17 cellular contexts compared by ENCODE assay signal in the genomic region with DNA sequence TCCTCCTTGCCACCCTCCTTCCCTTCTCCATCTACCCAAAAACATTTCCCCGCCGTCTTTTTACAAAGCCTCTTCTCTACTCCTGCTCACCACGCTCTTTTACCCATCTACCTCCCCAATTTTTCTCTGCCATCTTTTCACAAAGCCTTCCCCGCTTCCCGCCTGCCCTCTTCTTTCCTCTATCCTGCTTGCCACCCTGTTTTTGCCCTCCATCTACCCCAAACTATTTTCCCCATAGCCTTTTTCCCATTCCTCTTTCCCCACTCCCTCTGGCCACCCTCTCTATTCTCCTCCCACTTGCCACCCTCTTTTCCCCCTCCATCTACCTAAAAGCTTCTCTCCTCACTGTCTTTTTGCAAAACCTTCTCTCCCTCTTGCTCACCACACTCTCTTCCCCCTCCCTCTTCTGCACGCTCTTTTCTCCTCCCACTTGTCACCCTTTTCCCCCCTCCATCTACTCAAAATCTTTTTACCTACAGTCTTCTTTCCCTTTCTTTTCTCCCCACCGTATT. TPM values are rescaled to one million over a fixed set of nuclear protein-coding genes. Genes with fewer than 3 reads are reported as not detected.
DNase-seq lines count a peak whose midpoint lies in the region; ATAC-seq and TF ChIP-seq lines count a peak whose summit lies in the region.
"Had no signal": no experiment of that assay in that cellular context is flagged by ENCODE, and none has a peak within 500 bp of the region (broad histone marks: within the 10 kb centered on the region; RNA-seq: fewer than 3 reads in every experiment).

No MANE protein-coding gene starts in this region.

- TF ChIP-seq POLR2A in GM18505 (IDR thresholded peaks at IDR 0.05; ENCODE audit: borderline replicate concordance, extremely low read depth, insufficient read depth, insufficient read length), result no peak

- peaks cover 10% of the 10 kb centered on the region for H3K36me3 Mint-ChIP-seq in endodermal cell (ENCODE audit: low read depth)

- H3K9ac ChIP-seq in SK-N-SH (peak overlapping the region; percentile 92), endodermal cell (ENCODE audit: extremely low read depth, low read length, poor library complexity, severe bottlenecking) (peak overlapping the region; percentile 71)
- H3K9ac ChIP-seq: KMS-11 had no signal

- peaks cover 16% of the 10 kb centered on the region for H3K27me3 Mint-ChIP-seq in endodermal cell (ENCODE audit: insufficient read depth)

- H3K9me3 Mint-ChIP-seq in endodermal cell, result no peaks in the 10 kb centered on the region
- H3K9me3 Mint-ChIP-seq: HFFc6 had no signal

- no peak for TF ChIP-seq CTCF in SK-N-SH (IDR thresholded peaks at IDR 0.05)
- no peak for TF ChIP-seq CTCF in endodermal cell (conservative IDR thresholded peaks at IDR 0.05)
- TF ChIP-seq CTCF in psoas muscle (IDR thresholded peaks at IDR 0.05), result no peak

- H3K4me1 Mint-ChIP-seq in endodermal cell, result peaks cover 12% of the 10 kb centered on the region

- ATAC-seq in SK-N-SH treated with all-trans-retinoic acid at 6 μM for 48 hours (no peak), psoas muscle (no peak), GM18505 (IDR thresholded peaks at IDR 0.05; ENCODE audit: unreplicated experiment) (no peak), HG03457 (IDR thresholded peaks at IDR 0.05; ENCODE audit: unreplicated experiment) (no peak)

- H3K27ac ChIP-seq in SK-N-SH (ENCODE audit: low read depth in 2 of 2, low read length in 1 of 2), result peak overlapping the region; percentile 79 to 86; a peak in 3 of 4 replicates
- no peak overlapping the region for H3K27ac ChIP-seq in endodermal cell (ENCODE audit: low read depth, low read length)
- no peak overlapping the region for H3K27ac ChIP-seq in psoas muscle
- H3K27ac ChIP-seq: HL-60, KMS-11, SJSA1 had no signal

- H3K79me2 ChIP-seq in SK-N-SH (ENCODE audit: insufficient read depth), result peaks cover 22% of the 10 kb centered on the region

- H3K4me3 Mint-ChIP-seq in endodermal cell, result no peak overlapping the region
- H3K4me3 Mint-ChIP-seq: HFFc6 had no signal

- H3K27me3 ChIP-seq in SK-N-SH (ENCODE audit: insufficient read depth) (no peaks in the 10 kb centered on the region), endodermal cell (ENCODE audit: control insufficient read depth, insufficient read depth, low read length, poor library complexity, severe bottlenecking) (no peaks in the 10 kb centered on the region), psoas muscle (ENCODE audit: insufficient read depth in 3 of 3, low read length in 2 of 3) (no peaks in the 10 kb centered on the region)
- H3K27me3 ChIP-seq: SJSA1 had no signal

- peaks cover 6% of the 10 kb centered on the region in 2 experiments for H3K36me3 ChIP-seq in SK-N-SH (replicated peaks in 1 of 2; ENCODE audit: control insufficient read depth in 1 of 2, insufficient read depth in 2 of 2, low read length in 1 of 2)
- H3K36me3 ChIP-seq in endodermal cell (ENCODE audit: control insufficient read depth, insufficient read depth, low read length), result peaks cover 2% of the 10 kb centered on the region
- H3K36me3 ChIP-seq in psoas muscle (ENCODE audit: insufficient read depth in 1 of 2, low read depth in 1 of 2), result no peaks in the 10 kb centered on the region
- H3K36me3 ChIP-seq: SJSA1 had no signal

- no peak for TF ChIP-seq RAD21 in SK-N-SH (IDR thresholded peaks at IDR 0.05; ENCODE audit: low read length)

- peak overlapping the region; percentile 96 for H3K4me2 ChIP-seq in SK-N-SH
- H3K4me2 ChIP-seq: KMS-11 had no signal

- no peak overlapping the region for H3K27ac Mint-ChIP-seq in endodermal cell
- H3K27ac Mint-ChIP-seq: HFFc6 had no signal

- H2AFZ ChIP-seq in SK-N-SH (ENCODE audit: low read depth), result peak overlapping the region; percentile 87; the same call in 1 of the 2 replicates

- no peak for TF ChIP-seq EP300 in SK-N-SH (IDR thresholded peaks at IDR 0.05; ENCODE audit: borderline replicate concordance in 1 of 2, low read depth in 1 of 2, low read length in 1 of 2)

- DNase-seq in SK-N-SH (no peak), endodermal cell (no peak), islet precursor cell (peak; percentile 43), psoas muscle (no peak), NCI-H82 treated with DMSO at 0.1 percent for 48 hours (lab: John Stamatoyannopoulos, UW; ENCODE audit: unreplicated experiment) (no peak)
- DNase-seq: C1 segment of cervical spinal cord, EL, HFFc6, NCI-H1092 treated with DMSO at 0.1 percent for 48 hours, NCI-H1694, NCI-H748 treated with DMSO at 0.1 percent for 48 hours had no signal

- peaks cover 0 to 9% of the 10 kb centered on the region in 2 experiments; a peak in 1 of 4 replicates for H3K4me1 ChIP-seq in SK-N-SH (ENCODE audit: control insufficient read depth in 1 of 2, insufficient read depth in 2 of 2, low read depth in 1 of 2, low read length in 1 of 2)
- H3K4me1 ChIP-seq in endodermal cell (ENCODE audit: control insufficient read depth, insufficient read depth, low read length), result peaks cover 4% of the 10 kb centered on the region
- no peaks in the 10 kb centered on the region for H3K4me1 ChIP-seq in psoas muscle
- H3K4me1 ChIP-seq: SJSA1 had no signal

- POLR2A ChIA-PET in SK-N-SH (lab: Yijun Ruan, JAX), result interaction anchor here (2.1 kb wide), 1 partner anchor 18 kb away, joined by 20 read pairs; no protein-coding TSS in a partner anchor

- no peaks in the 10 kb centered on the region for H3K9me2 ChIP-seq in SK-N-SH

- intact Hi-C loops in psoas muscle (cut with DNase I), result no loop called here

- H3F3A ChIP-seq in SK-N-SH (replicated peaks; ENCODE audit: insufficient read depth), result peaks cover 14% of the 10 kb centered on the region

- no peaks in the 10 kb centered on the region for H3K9me3 ChIP-seq in SK-N-SH
- H3K9me3 ChIP-seq in endodermal cell (ENCODE audit: control insufficient read depth, low read length), result no peaks in the 10 kb centered on the region
- no peaks in the 10 kb centered on the region for H3K9me3 ChIP-seq in psoas muscle
- H3K9me3 ChIP-seq: SJSA1 had no signal

- WGBS in SK-N-SH (ENCODE audit: low lambda C conversion rate), result 10% methylated on average over 7 of the region's 7 CpGs
- WGBS in endodermal cell (ENCODE audit: insufficient coverage in 1 of 2, insufficient read length in 1 of 2), 2 experiments, result 3 to 8% methylated on average over 6 to 7 of the region's 7 CpGs
- 85 to 89% (median 87%) methylated on average over 7 of the region's 7 CpGs for WGBS in psoas muscle, 3 donors

- H3K4me3 ChIP-seq in SK-N-SH (ENCODE audit: low read depth in 2 of 2, low read length in 1 of 2), result peak overlapping the region; percentile 70 to 82
- H3K4me3 ChIP-seq in endodermal cell (ENCODE audit: low read length), result peak overlapping the region; percentile 86
- no peak overlapping the region for H3K4me3 ChIP-seq in psoas muscle
- H3K4me3 ChIP-seq: SJSA1 had no signal

- peaks cover 26% of the 10 kb centered on the region for H4K20me1 ChIP-seq in SK-N-SH (ENCODE audit: insufficient read depth)

- CTCF ChIA-PET in SK-N-SH (lab: Yijun Ruan, JAX), result interaction anchor here (1.8 kb wide), 1 partner anchor 19 kb away, joined by 7 read pairs; the partner anchor contains the start of gene TRIM52

TF ChIP-seq in SK-N-SH, 30 proteins besides CTCF, POLR2A, EP300 and RAD21:
- peak; percentile 26; the same call in 1 of the 2 replicates for TF ChIP-seq MXI1 (IDR thresholded peaks at IDR 0.05; ENCODE audit: low read depth, low read length)
- TF ChIP-seq TEAD4 (IDR thresholded peaks at IDR 0.05; ENCODE audit: borderline replicate concordance, insufficient read depth), result no peak

TF ChIP-seq in SK-N-SH treated with all-trans-retinoic acid at 6 μM for 48 hours, 23 proteins besides CTCF, POLR2A, EP300 and RAD21 (continues in another document):
- TF ChIP-seq, protein P1, sequence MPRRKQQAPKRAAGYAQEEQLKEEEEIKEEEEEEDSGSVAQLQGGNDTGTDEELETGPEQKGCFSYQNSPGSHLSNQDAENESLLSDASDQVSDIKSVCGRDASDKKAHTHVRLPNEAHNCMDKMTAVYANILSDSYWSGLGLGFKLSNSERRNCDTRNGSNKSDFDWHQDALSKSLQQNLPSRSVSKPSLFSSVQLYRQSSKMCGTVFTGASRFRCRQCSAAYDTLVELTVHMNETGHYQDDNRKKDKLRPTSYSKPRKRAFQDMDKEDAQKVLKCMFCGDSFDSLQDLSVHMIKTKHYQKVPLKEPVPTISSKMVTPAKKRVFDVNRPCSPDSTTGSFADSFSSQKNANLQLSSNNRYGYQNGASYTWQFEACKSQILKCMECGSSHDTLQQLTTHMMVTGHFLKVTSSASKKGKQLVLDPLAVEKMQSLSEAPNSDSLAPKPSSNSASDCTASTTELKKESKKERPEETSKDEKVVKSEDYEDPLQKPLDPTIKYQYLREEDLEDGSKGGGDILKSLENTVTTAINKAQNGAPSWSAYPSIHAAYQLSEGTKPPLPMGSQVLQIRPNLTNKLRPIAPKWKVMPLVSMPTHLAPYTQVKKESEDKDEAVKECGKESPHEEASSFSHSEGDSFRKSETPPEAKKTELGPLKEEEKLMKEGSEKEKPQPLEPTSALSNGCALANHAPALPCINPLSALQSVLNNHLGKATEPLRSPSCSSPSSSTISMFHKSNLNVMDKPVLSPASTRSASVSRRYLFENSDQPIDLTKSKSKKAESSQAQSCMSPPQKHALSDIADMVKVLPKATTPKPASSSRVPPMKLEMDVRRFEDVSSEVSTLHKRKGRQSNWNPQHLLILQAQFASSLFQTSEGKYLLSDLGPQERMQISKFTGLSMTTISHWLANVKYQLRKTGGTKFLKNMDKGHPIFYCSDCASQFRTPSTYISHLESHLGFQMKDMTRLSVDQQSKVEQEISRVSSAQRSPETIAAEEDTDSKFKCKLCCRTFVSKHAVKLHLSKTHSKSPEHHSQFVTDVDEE (CRISPR knock-in tag; IDR thresholded peaks at IDR 0.05), result no peak

RNA-seq across cellular contexts. Expression of gene TRIM52, which starts 19.4 kb away (rescaled TPM):
- 6.4 and 10.6 TPM in 2 replicates for polyA plus RNA-seq in SK-N-SH (2012; rRNA removed)
- polyA plus RNA-seq in SK-N-SH (2012; cell fraction: cytosol; rRNA removed), result 5.2 and 6.2 TPM in 2 replicates
- 34.7 and 38.0 TPM in 2 replicates for polyA plus RNA-seq in SK-N-SH (2012; cell fraction: nucleus; rRNA removed)
- 1 to 10 TPM; 5.3 to 5.9 TPM for total RNA-seq in endodermal cell
- polyA plus RNA-seq in endodermal cell (2013, experiment 1 of 2), result 8.0 TPM
- polyA plus RNA-seq in endodermal cell (2013, experiment 2 of 2), result 5.8 TPM
- total RNA-seq in psoas muscle, result 1 to 10 TPM; 3.0 to 5.8 (median 5.3) TPM
- polyA plus RNA-seq in psoas muscle, result 10 to 100 TPM in 1 of 3 donors, 1 to 10 TPM in 2; 1.5 to 17.6 (median 4.8) TPM

RNA-seq across cellular contexts. Expression of gene RACK1, which starts 36.6 kb away (rescaled TPM):
- polyA plus RNA-seq in SK-N-SH (2012; rRNA removed) (4,191 and 4,715 TPM in 2 replicates), psoas muscle (1,000 to 10,000 TPM; 1,678 to 3,660 (median 1,849) TPM)
- 3,130 and 3,829 TPM in 2 replicates for polyA plus RNA-seq in SK-N-SH (2012; cell fraction: cytosol; rRNA removed)
- 1,982 and 2,553 TPM in 2 replicates for polyA plus RNA-seq in SK-N-SH (2012; cell fraction: nucleus; rRNA removed)
- total RNA-seq in endodermal cell (1,000 to 10,000 TPM; 1,942 to 1,975 TPM), psoas muscle (1,000 to 10,000 TPM in 1 of 4 donors, 100 to 1,000 TPM in 3; 832 to 1,110 (median 978) TPM)
- 2,359 TPM for polyA plus RNA-seq in endodermal cell (2013, experiment 1 of 2)
- 2,067 TPM for polyA plus RNA-seq in endodermal cell (2013, experiment 2 of 2)

RNA-seq across cellular contexts. Expression of gene TRIM41, which starts 57.2 kb away (rescaled TPM):
- polyA plus RNA-seq in SK-N-SH (2012; rRNA removed) (35.3 and 35.9 TPM in 2 replicates), psoas muscle (10 to 100 TPM; 12.5 to 44.0 (median 17.4) TPM)
- polyA plus RNA-seq in SK-N-SH (2012; cell fraction: cytosol; rRNA removed), result 17.4 and 20.2 TPM in 2 replicates
- polyA plus RNA-seq in SK-N-SH (2012; cell fraction: nucleus; rRNA removed), result 123 and 125 TPM in 2 replicates
- total RNA-seq in endodermal cell (10 to 100 TPM; 37.5 to 41.7 TPM), psoas muscle (10 to 100 TPM; 26.6 to 33.6 (median 31.5) TPM)
- 29.1 TPM for polyA plus RNA-seq in endodermal cell (2013, experiment 1 of 2)
- polyA plus RNA-seq in endodermal cell (2013, experiment 2 of 2), result 23.7 TPM

Comparison
In these comparisons a context has a peak if more than half of its experiments do, and no peak if none do; other contexts are left out.
1. H3K27ac ChIP-seq: peak in SK-N-SH (2 of 2); none in endodermal cell (single experiment) and psoas muscle (single experiment).